Comparison of ENCODE assay signal across 1 cellular context in genomic region chr9:91536211-91536691, GRCh38.
TF ChIP-seq lines count a peak whose summit lies in the region.

No MANE protein-coding gene starts in this region.

TF ChIP-seq in HCT116, 20 proteins besides CTCF, POLR2A, EP300 and RAD21 (continued from another document):
- TF ChIP-seq FOSL1 (IDR thresholded peaks at IDR 0.05; ENCODE audit: low read depth) (peak; percentile 46; the same call in 1 of the 2 replicates), JUND (IDR thresholded peaks at IDR 0.05) (peak; percentile 34; the same call in 1 of the 2 replicates)
